20 cellular contexts compared by ENCODE assay signal in genomic region chr3:135887220-135887619, GRCh38.
DNase-seq lines count a peak whose midpoint lies in the region; FAIRE-seq and TF ChIP-seq lines count a peak whose summit lies in the region.
"Had no signal": no experiment of that assay in that cellular context is flagged by ENCODE, and none has a peak within 500 bp of the region (broad histone marks: within the 10 kb centered on the region; RNA-seq: fewer than 3 reads in every experiment).

No MANE protein-coding gene starts in this region.

- H3K27me3 ChIP-seq in bronchial epithelial cell (ENCODE audit: control insufficient read depth, insufficient read depth, low read length): no peaks in the 10 kb centered on the region
- H3K27me3 ChIP-seq: heart right ventricle, SJSA1, transverse colon had no signal

- H3K4me1 Mint-ChIP-seq in activated naive CD4-positive, alpha-beta T cell treated with anti-CD3 and anti-CD28 coated beads for 36 hours (ENCODE audit: low read depth): no peaks in the 10 kb centered on the region
- no peaks in the 10 kb centered on the region for H3K4me1 Mint-ChIP-seq in activated naive CD8-positive, alpha-beta T cell treated with anti-CD3 and anti-CD28 coated beads for 36 hours
- H3K4me1 Mint-ChIP-seq: CD4-positive, CD25-positive, alpha-beta regulatory T cell; IgD-negative memory B cell had no signal

- DNase-seq in GM03348 (ENCODE audit: low spot score): peak; percentile 24
- DNase-seq in LHCN-M2 (ENCODE audit: low read depth): peak; percentile 98
- peak; percentile 84 for DNase-seq in bronchial epithelial cell (ENCODE audit: low read depth)
- DNase-seq in myocyte (ENCODE audit: low read depth): peak; percentile 53
- DNase-seq in activated CD4-positive, alpha-beta T cell treated with anti-CD3 and anti-CD28 coated beads, Interleukin-2, amount 50 U/mL, for 1 hour: no peak
- DNase-seq in activated naive CD4-positive, alpha-beta T cell treated with anti-CD3 and anti-CD28 coated beads for 36 hours: no peak
- DNase-seq in NCI-H82 treated with DMSO at 0.1 percent for 48 hours (lab: John Stamatoyannopoulos, UW; ENCODE audit: unreplicated experiment): no peak
- no peak for DNase-seq in activated naive CD8-positive, alpha-beta T cell treated with anti-CD3 and anti-CD28 coated beads for 36 hours
- DNase-seq: activated T-cell treated with anti-CD3 and anti-CD28 coated beads, Interleukin-2, amount 50 U/mL, for 72 hours; CD4-positive, CD25-positive, alpha-beta regulatory T cell; H9; heart right ventricle; islet precursor cell; NCI-H187 treated with DMSO at 0.1 percent for 48 hours; small intestine; T-helper 9 cell; transverse colon had no signal

- H3K27me3 Mint-ChIP-seq in activated naive CD4-positive, alpha-beta T cell treated with anti-CD3 and anti-CD28 coated beads for 36 hours (ENCODE audit: low read depth): no peaks in the 10 kb centered on the region
- peaks cover 5% of the 10 kb centered on the region for H3K27me3 Mint-ChIP-seq in activated naive CD8-positive, alpha-beta T cell treated with anti-CD3 and anti-CD28 coated beads for 36 hours
- H3K27me3 Mint-ChIP-seq: CD4-positive, CD25-positive, alpha-beta regulatory T cell; IgD-negative memory B cell had no signal

- CTCF ChIA-PET in activated naive CD4-positive, alpha-beta T cell treated with anti-CD3 and anti-CD28 coated beads for 36 hours (lab: Charles Lee): interaction anchor here (0.7 kb wide), 1 partner anchor 1060 kb away, joined by 4 read pairs; no protein-coding TSS in a partner anchor

- H3K27ac Mint-ChIP-seq in activated naive CD4-positive, alpha-beta T cell treated with anti-CD3 and anti-CD28 coated beads for 36 hours: no peak overlapping the region
- no peak overlapping the region for H3K27ac Mint-ChIP-seq in activated naive CD8-positive, alpha-beta T cell treated with anti-CD3 and anti-CD28 coated beads for 36 hours
- H3K27ac Mint-ChIP-seq: activated T-cell treated with anti-CD3 and anti-CD28 coated beads, Interleukin-2, amount 50 U/mL, for 72 hours; CD4-positive, CD25-positive, alpha-beta regulatory T cell; H9; IgD-negative memory B cell had no signal

- peak; percentile 43 for FAIRE-seq in bronchial epithelial cell (lab: Jason Lieb, UNC)
- FAIRE-seq: GM12891, small intestine had no signal

- intact Hi-C loops in activated naive CD4-positive, alpha-beta T cell treated with anti-CD3 and anti-CD28 coated beads for 36 hours (cut with micrococcal nuclease): no loop called here

- H3K4me3 Mint-ChIP-seq in activated naive CD4-positive, alpha-beta T cell treated with anti-CD3 and anti-CD28 coated beads for 36 hours: no peak overlapping the region
- H3K4me3 Mint-ChIP-seq in activated naive CD8-positive, alpha-beta T cell treated with anti-CD3 and anti-CD28 coated beads for 36 hours: no peak overlapping the region
- H3K4me3 Mint-ChIP-seq: activated T-cell treated with anti-CD3 and anti-CD28 coated beads, Interleukin-2, amount 50 U/mL, for 72 hours; CD4-positive, CD25-positive, alpha-beta regulatory T cell; H9; IgD-negative memory B cell had no signal

- H3K36me3 Mint-ChIP-seq in activated naive CD4-positive, alpha-beta T cell treated with anti-CD3 and anti-CD28 coated beads for 36 hours (ENCODE audit: low read depth): no peaks in the 10 kb centered on the region
- H3K36me3 Mint-ChIP-seq in activated naive CD8-positive, alpha-beta T cell treated with anti-CD3 and anti-CD28 coated beads for 36 hours: no peaks in the 10 kb centered on the region
- H3K36me3 Mint-ChIP-seq: CD4-positive, CD25-positive, alpha-beta regulatory T cell; IgD-negative memory B cell had no signal

- no peaks in the 10 kb centered on the region for H3K9me3 Mint-ChIP-seq in activated naive CD4-positive, alpha-beta T cell treated with anti-CD3 and anti-CD28 coated beads for 36 hours
- peaks cover 2% of the 10 kb centered on the region for H3K9me3 Mint-ChIP-seq in activated naive CD8-positive, alpha-beta T cell treated with anti-CD3 and anti-CD28 coated beads for 36 hours
- H3K9me3 Mint-ChIP-seq: activated T-cell treated with anti-CD3 and anti-CD28 coated beads, Interleukin-2, amount 50 U/mL, for 72 hours had no signal

- H3K36me3 ChIP-seq in bronchial epithelial cell (ENCODE audit: control insufficient read depth, insufficient read depth, low read length): no peaks in the 10 kb centered on the region
- H3K36me3 ChIP-seq: heart right ventricle, SJSA1, transverse colon had no signal

- TF ChIP-seq CTCF in bronchial epithelial cell (IDR thresholded peaks at IDR 0.05; ENCODE audit: insufficient read depth, low read length, severe bottlenecking): no peak

- no peak overlapping the region for H3K4me3 ChIP-seq in bronchial epithelial cell (ENCODE audit: low read depth, low read length)
- H3K4me3 ChIP-seq: heart right ventricle, SJSA1, transverse colon had no signal

Comparison
In these comparisons a context has a peak if more than half of its experiments do, and no peak if none do; other contexts are left out.
1. DNase-seq: peak in GM03348 (single experiment), LHCN-M2 (single experiment), bronchial epithelial cell (single experiment) and myocyte (single experiment); none in activated CD4-positive, alpha-beta T cell treated with anti-CD3 and anti-CD28 coated beads, Interleukin-2, amount 50 U/mL, for 1 hour (single experiment), activated naive CD4-positive, alpha-beta T cell treated with anti-CD3 and anti-CD28 coated beads for 36 hours (single experiment), NCI-H82 treated with DMSO at 0.1 percent for 48 hours (single experiment) and activated naive CD8-positive, alpha-beta T cell treated with anti-CD3 and anti-CD28 coated beads for 36 hours (single experiment).